In genomic region chr19:18278521-18279265, GRCh38 we compare ENCODE assay signal across 6 cellular contexts. TPM values are rescaled to one million over a fixed set of nuclear protein-coding genes. Genes with fewer than 3 reads are reported as not detected.
A peak's percentile ranks its signal among the peaks of the same experiment; 100 is the strongest.
DNase-seq lines count a peak whose midpoint lies in the region; ATAC-seq and TF ChIP-seq lines count a peak whose summit lies in the region.

No MANE protein-coding gene starts in this region.

- H3K27ac ChIP-seq in GM23338 (ENCODE audit: low read depth) = no peak overlapping the region
- H3K27ac ChIP-seq in aorta (ENCODE audit: low read depth in 1 of 2, low read length in 2 of 2) = peak overlapping the region in 1 of 2 donors; percentile 13

- peak overlapping the region; percentile 73 for H3K4me2 ChIP-seq in GM23338

- peak overlapping the region; percentile 93 for H3K4me3 Mint-ChIP-seq in GM23338

- no peaks in the 10 kb centered on the region for H3K9me3 ChIP-seq in aorta (ENCODE audit: control insufficient read depth, low read length)

- intact Hi-C loops in aorta (cut with DNase I) = loop anchor here in 1 of 2 donors (1.0 kb wide), 1 partner anchor 45 kb away; the partner anchor contains the start of gene LSM4

- H4K20me1 ChIP-seq in GM23338 (replicated peaks; ENCODE audit: insufficient read depth) = peaks cover 13% of the 10 kb centered on the region

- WGBS in aorta, 2 donors = 44 to 47% methylated on average over 10 of the region's 10 CpGs

- H3K27ac Mint-ChIP-seq in GM23338 = peak overlapping the region; percentile 86

- H2AFZ ChIP-seq in GM23338 = no peak overlapping the region

- H3K79me2 ChIP-seq in GM23338 (replicated peaks; ENCODE audit: insufficient read depth) = peaks cover 35% of the 10 kb centered on the region

- peaks cover 31% of the 10 kb centered on the region for H3K4me1 ChIP-seq in GM23338 (ENCODE audit: insufficient read depth)
- H3K4me1 ChIP-seq in aorta (ENCODE audit: control insufficient read depth in 1 of 2, insufficient read depth in 2 of 2, low read length in 2 of 2) = peaks cover 0 to 2% of the 10 kb centered on the region in 2 donors

- peaks cover 27% of the 10 kb centered on the region for H3K36me3 Mint-ChIP-seq in GM23338 (ENCODE audit: low read depth)

- H3K4me3 ChIP-seq in GM23338 (peak overlapping the region; percentile 75), kidney epithelial cell (ENCODE audit: low read depth, low read length) (peak overlapping the region; percentile 100), aorta (ENCODE audit: low read length in 2 of 2) (peak overlapping the region; percentile 41 to 77)

- peak; percentile 43 for DNase-seq in GM23338 (ENCODE audit: low spot score)
- peak; percentile 73 for DNase-seq in activated CD8-positive, alpha-beta memory T cell treated with anti-CD3 and anti-CD28 coated beads, Interleukin-2, amount 50 U/mL, for 48 hours
- no peak for DNase-seq in kidney epithelial cell (ENCODE audit: low read depth)
- DNase-seq in aorta = no peak
- no peak for DNase-seq in NCI-H510A (lab: John Stamatoyannopoulos, UW)
- no peak for DNase-seq in midbrain (lab: John Stamatoyannopoulos, UW)

- H3F3A ChIP-seq in GM23338 (replicated peaks; ENCODE audit: low read depth) = peaks cover 32% of the 10 kb centered on the region

- peak; percentile 54 to 72 for TF ChIP-seq CTCF in GM23338 (conservative IDR thresholded peaks at IDR 0.05; ENCODE audit: low read depth in 2 of 2)
- peak; percentile 22 for TF ChIP-seq CTCF in kidney epithelial cell (IDR thresholded peaks at IDR 0.05; ENCODE audit: insufficient read depth, low read length, poor library complexity, severe bottlenecking)

- no peak for ATAC-seq in GM23338
- ATAC-seq in aorta (ENCODE audit: low FRiP score) = no peak

- H3K9me2 ChIP-seq in GM23338 (ENCODE audit: insufficient read depth) = no peaks in the 10 kb centered on the region; the same call in 1 of the 2 replicates

- H3K4me1 Mint-ChIP-seq in GM23338 = peaks cover 24% of the 10 kb centered on the region; the same call in 2 of the 3 replicates

- H3K27me3 ChIP-seq in GM23338 (ENCODE audit: insufficient read depth) = peaks cover 3% of the 10 kb centered on the region
- H3K27me3 ChIP-seq in kidney epithelial cell (ENCODE audit: control insufficient read depth, insufficient read depth, low read length) = no peaks in the 10 kb centered on the region
- H3K27me3 ChIP-seq in aorta (ENCODE audit: control insufficient read depth in 1 of 2, insufficient read depth in 2 of 2, low read length in 1 of 2) = no peaks in the 10 kb centered on the region

- peaks cover 5% of the 10 kb centered on the region; the same call in 1 of the 2 replicates for H3K36me3 ChIP-seq in GM23338 (ENCODE audit: insufficient read depth)
- H3K36me3 ChIP-seq in kidney epithelial cell (ENCODE audit: control insufficient read depth, insufficient read depth, low read length) = peaks cover 5% of the 10 kb centered on the region
- H3K36me3 ChIP-seq in aorta (ENCODE audit: control insufficient read depth in 1 of 2, insufficient read depth in 2 of 2, low read length in 1 of 2) = peaks cover 0 to 3% of the 10 kb centered on the region in 2 donors

- peaks cover 28% of the 10 kb centered on the region for H3K27me3 Mint-ChIP-seq in GM23338 (ENCODE audit: insufficient read depth, low read depth, poor library complexity)

- no peaks in the 10 kb centered on the region for H3K9me3 Mint-ChIP-seq in GM23338

TF ChIP-seq in GM23338, 12 proteins besides CTCF, POLR2A, EP300 and RAD21:
- TF ChIP-seq EZH2phosphoT487 (IDR thresholded peaks at IDR 0.05; ENCODE audit: unreplicated experiment) (no peak), ZNF114 (CRISPR knock-in tag; IDR thresholded peaks at IDR 0.05) (no peak), EZH2 (IDR thresholded peaks at IDR 0.05; ENCODE audit: low read depth, unreplicated experiment) (no peak), JUNB (IDR thresholded peaks at IDR 0.05; ENCODE audit: unreplicated experiment) (no peak)

RNA-seq across cellular contexts. Expression of gene JUND, which starts 2.7 kb away (rescaled TPM):
- total RNA-seq in GM23338 (2014; rRNA removed; shearing (Covaris generic)) = 154 and 181 TPM in 2 replicates
- 40.0 and 52.5 TPM in 2 replicates for polyA plus RNA-seq in GM23338 (2016; fragmentation: Nextera tagmentation; extraction: Ambion mirVana)
- total RNA-seq in kidney epithelial cell = 253 and 262 TPM in 2 replicates
- total RNA-seq in aorta = 100 to 1,000 TPM; 214 to 492 TPM
- 100 to 1,000 TPM in 1 of 2 donors, 10 to 100 TPM in 1; 62.6 to 161 TPM for polyA plus RNA-seq in aorta

RNA-seq across cellular contexts. Expression of gene IQCN, which starts 4.4 kb away (rescaled TPM):
- total RNA-seq in GM23338 (2014; rRNA removed; shearing (Covaris generic)) = 0.35 and 0.89 TPM in 2 replicates
- polyA plus RNA-seq in GM23338 (2016; fragmentation: Nextera tagmentation; extraction: Ambion mirVana) (0.10 TPM in 1 of 2 replicates, not detected in the other), aorta (10 to 100 TPM in 1 of 2 donors, 1 to 10 TPM in 1; 4.5 to 20.7 TPM)
- total RNA-seq in kidney epithelial cell (0.13 and 0.21 TPM in 2 replicates), aorta (10 to 100 TPM in 1 of 2 donors, 1 to 10 TPM in 1; 8.1 to 12.2 TPM)

RNA-seq across cellular contexts. Expression of gene LSM4, which starts 44.2 kb away (rescaled TPM):
- 511 and 591 TPM in 2 replicates for total RNA-seq in GM23338 (2014; rRNA removed; shearing (Covaris generic))
- polyA plus RNA-seq in GM23338 (2016; fragmentation: Nextera tagmentation; extraction: Ambion mirVana) = 637 and 641 TPM in 2 replicates
- 333 and 367 TPM in 2 replicates for total RNA-seq in kidney epithelial cell
- 10 to 100 TPM; 32.2 to 34.5 TPM for total RNA-seq in aorta
- 10 to 100 TPM; 58.6 to 91.8 TPM for polyA plus RNA-seq in aorta

RNA-seq across cellular contexts. Expression of gene PDE4C, which starts 52.5 kb away (rescaled TPM):
- 3.6 and 7.1 TPM in 2 replicates for total RNA-seq in GM23338 (2014; rRNA removed; shearing (Covaris generic))
- 1.6 and 2.5 TPM in 2 replicates for polyA plus RNA-seq in GM23338 (2016; fragmentation: Nextera tagmentation; extraction: Ambion mirVana)
- total RNA-seq in kidney epithelial cell = 0.34 and 0.42 TPM in 2 replicates
- total RNA-seq in aorta = 1 to 10 TPM; 1.7 to 2.3 TPM
- under 1 TPM; 0.03 to 0.25 TPM for polyA plus RNA-seq in aorta

Comparison
In these comparisons a context has a peak if more than half of its experiments do, and no peak if none do; other contexts are left out.
1. DNase-seq: peak in GM23338 (single experiment) and activated CD8-positive, alpha-beta memory T cell treated with anti-CD3 and anti-CD28 coated beads, Interleukin-2, amount 50 U/mL, for 48 hours (single experiment); none in kidney epithelial cell (single experiment), aorta (0 of 2), NCI-H510A (single experiment) and midbrain (single experiment).
2. Peak in every context shown above with its lines, with median percentiles within 50 percentile points of each other: H3K4me3 ChIP-seq.